In genomic region chr12:56488041-56488955, GRCh38 we compare ENCODE assay signal across 8 cellular contexts. TPM values are rescaled to one million over a fixed set of nuclear protein-coding genes. Genes with fewer than 3 reads are reported as not detected.
DNase-seq lines count a peak whose midpoint lies in the region; ATAC-seq and TF ChIP-seq lines count a peak whose summit lies in the region.

Gene GLS2 (minus strand): TSS chr12:56488161. CDS start chr12:56488118, 43 bp downstream.

- ATAC-seq in activated B cell treated with CpG ODN at 0.5 μM for 24 hours (ENCODE audit: low read depth) = peak; percentile 99
- ATAC-seq in GM18519 (IDR thresholded peaks at IDR 0.05; ENCODE audit: low FRiP score, unreplicated experiment) = no peak

- DNase-seq in GM03348 (ENCODE audit: low spot score) = peak; percentile 95
- peak; percentile 43 for DNase-seq in HFFc6
- DNase-seq in NCI-H1105 treated with DMSO at 0.1 percent for 48 hours (lab: John Stamatoyannopoulos, UW) = peak; percentile 55
- peak; percentile 67 for DNase-seq in activated B cell treated with CpG ODN at 0.5 μM for 24 hours
- DNase-seq in caudate nucleus (lab: John Stamatoyannopoulos, UW) = peak in 58 of 61 donors; percentile 29 to 93 (median 80)
- peak; percentile 70 to 74 (median 72) for DNase-seq in immature natural killer cell

- intact Hi-C loops in activated B cell treated with CpG ODN at 0.5 μM for 24 hours (cut with micrococcal nuclease) = no loop called here

- H3K9me3 Mint-ChIP-seq in HFFc6 = peaks cover 7% of the 10 kb centered on the region
- H3K9me3 Mint-ChIP-seq in activated B cell treated with CpG ODN at 0.5 μM for 24 hours = no peaks in the 10 kb centered on the region
- H3K9me3 Mint-ChIP-seq in immature natural killer cell = peaks cover 0 to 4% (median 0%) of the 10 kb centered on the region in 6 donors

- TF ChIP-seq CTCF in HFFc6 (IDR thresholded peaks at IDR 0.05) (no peak), activated B cell treated with CpG ODN at 0.5 μM for 24 hours (IDR thresholded peaks at IDR 0.05) (no peak)

- H3K27ac Mint-ChIP-seq in HFFc6 = no peak within 1 kb of the TSS
- H3K27ac Mint-ChIP-seq in activated B cell treated with CpG ODN at 0.5 μM for 24 hours = peak within 1 kb of the TSS; percentile 81
- peak within 1 kb of the TSS in 4 of 6 donors; percentile 34 to 82 (median 64) for H3K27ac Mint-ChIP-seq in immature natural killer cell

- CTCF ChIA-PET in activated B cell treated with CpG ODN at 0.5 μM for 24 hours (lab: Charles Lee) = interaction anchor here (0.6 to 1.8 kb wide), 4 partner anchors 13 to 972 kb away, joined by 3 to 6 read pairs (median 4); partner anchors contain the start of gene RNF41

- H3K27me3 Mint-ChIP-seq in HFFc6 (ENCODE audit: insufficient read depth) = peaks cover 38% of the 10 kb centered on the region
- peaks cover 13% of the 10 kb centered on the region for H3K27me3 Mint-ChIP-seq in activated B cell treated with CpG ODN at 0.5 μM for 24 hours
- H3K27me3 Mint-ChIP-seq in immature natural killer cell (ENCODE audit: low read depth in 3 of 3) = peaks cover 4 to 20% (median 11%) of the 10 kb centered on the region in 3 donors

- peaks cover 12% of the 10 kb centered on the region for H3K36me3 Mint-ChIP-seq in HFFc6 (ENCODE audit: low read depth)
- H3K36me3 Mint-ChIP-seq in activated B cell treated with CpG ODN at 0.5 μM for 24 hours (ENCODE audit: low read depth) = peaks cover 3% of the 10 kb centered on the region
- H3K36me3 Mint-ChIP-seq in immature natural killer cell = no peaks in the 10 kb centered on the region

- peak within 1 kb of the TSS; percentile 76 for H3K4me3 Mint-ChIP-seq in HFFc6
- H3K4me3 Mint-ChIP-seq in activated B cell treated with CpG ODN at 0.5 μM for 24 hours = peak within 1 kb of the TSS; percentile 92
- H3K4me3 Mint-ChIP-seq in immature natural killer cell = peak within 1 kb of the TSS; percentile 84 to 94 (median 88)

- POLR2A ChIA-PET in activated B cell treated with CpG ODN at 0.5 μM for 24 hours (lab: Charles Lee) = interaction anchor here (0.6 to 2.5 kb wide), 19 partner anchors 9 to 358 kb away, joined by 3 to 10 read pairs (median 4); partner anchors contain the start of genes CNPY2, NACA, PTGES3 and TIMELESS

- H3K4me3 ChIP-seq in skin epidermis = peak within 1 kb of the TSS; percentile 37 to 71 (median 50)

- H3K27ac ChIP-seq in caudate nucleus (ENCODE audit: low read depth, low read length) (peak within 1 kb of the TSS; percentile 77), skin epidermis (peak within 1 kb of the TSS in 7 of 21 experiments; percentile 6 to 48 (median 29))

- H3K4me1 Mint-ChIP-seq in HFFc6 (ENCODE audit: low read depth) = peaks cover 14% of the 10 kb centered on the region
- peaks cover 17% of the 10 kb centered on the region for H3K4me1 Mint-ChIP-seq in activated B cell treated with CpG ODN at 0.5 μM for 24 hours
- peaks cover 14 to 18% of the 10 kb centered on the region in 2 donors for H3K4me1 Mint-ChIP-seq in immature natural killer cell

RNA-seq across cellular contexts. Expression of gene GLS2, which starts in this region (rescaled TPM):
- not detected for total RNA-seq in HFFc6 (2021; fragmentation: NEBNext Ultra II Directional; extraction: Animal tissue kit (Norgen Biotek cat#: 25700))
- total RNA-seq in activated B cell treated with CpG ODN at 0.5 μM for 24 hours = 2.6 and 3.5 TPM in 2 replicates
- 1 to 10 TPM in 2 of 3 donors, under 1 TPM in 1; 0.57 to 2.0 (median 1.2) TPM for polyA plus RNA-seq in immature natural killer cell

Comparison
In these comparisons a context has a peak if more than half of its experiments do, and no peak if none do; other contexts are left out.
1. Peak in DNase-seq in HFFc6; RNA of the gene not detected or under 1 TPM.
2. DNase-seq: peak in every context shown above with its lines; median percentile 95 in GM03348; 80 in caudate nucleus; 72 in immature natural killer cell; 67 in activated B cell treated with CpG ODN at 0.5 μM for 24 hours; 55 in NCI-H1105 treated with DMSO at 0.1 percent for 48 hours; 43 in HFFc6.